ENCODE assay signal across 16 cellular contexts in the genomic region with DNA sequence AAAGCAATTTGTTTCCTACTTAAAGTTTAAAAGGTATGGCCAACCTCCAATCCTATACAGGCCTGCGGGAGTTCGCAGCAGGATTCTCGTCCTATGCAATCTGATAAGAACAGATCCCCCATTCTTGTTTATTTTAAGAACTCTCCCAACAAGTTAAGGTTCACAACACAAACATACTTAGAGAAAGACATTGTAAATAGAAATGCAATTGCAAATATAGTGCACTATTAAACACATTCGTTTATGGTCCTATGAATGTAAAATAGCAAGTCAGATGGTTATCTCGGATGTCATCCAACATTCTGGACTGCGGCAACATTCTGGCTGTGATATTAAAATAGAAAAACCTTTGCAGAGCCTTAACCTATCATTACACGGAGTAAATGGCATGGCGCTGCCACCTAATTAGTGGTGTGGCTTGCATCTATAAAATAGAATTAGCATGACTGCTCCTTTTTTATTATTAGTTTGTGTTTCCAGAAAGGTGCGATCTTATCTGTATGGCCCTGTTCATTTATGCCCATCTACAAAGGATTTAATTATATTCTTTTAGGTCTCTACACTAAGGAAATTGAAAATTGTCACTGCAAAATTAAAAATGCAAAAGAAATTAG. TPM values are rescaled to one million over a fixed set of nuclear protein-coding genes. Genes with fewer than 3 reads are reported as not detected.
DNase-seq lines count a peak whose midpoint lies in the region; ATAC-seq and TF ChIP-seq lines count a peak whose summit lies in the region.
"Had no signal": no experiment of that assay in that cellular context is flagged by ENCODE, and none has a peak within 500 bp of the region (broad histone marks: within the 10 kb centered on the region; RNA-seq: fewer than 3 reads in every experiment).

No MANE protein-coding gene starts in this region.

- peaks cover 6% of the 10 kb centered on the region for H3K4me1 Mint-ChIP-seq in nephron progenitor cell

- no peak for TF ChIP-seq CTCF in LNCaP clone FGC (IDR thresholded peaks at IDR 0.05; ENCODE audit: control insufficient read depth, extremely low read depth, insufficient read depth)
- no peak for TF ChIP-seq CTCF in nephron progenitor cell (IDR thresholded peaks at IDR 0.05)
- no peak for TF ChIP-seq CTCF in BE2C (IDR thresholded peaks at IDR 0.05; ENCODE audit: low read depth, low read length)

- H3K9me3 ChIP-seq in BE2C, result no peaks in the 10 kb centered on the region
- H3K9me3 ChIP-seq: BLaER1 treated with 17β-estradiol and CSF1 and Interleukin-3, amounts not matched to agents 10 nM and 100 nM; Caco-2 had no signal

- H3K4me3 ChIP-seq in LNCaP clone FGC (ENCODE audit: low read depth, low read length) (no peak overlapping the region), BE2C (ENCODE audit: low read depth, low read length) (no peak overlapping the region)
- H3K4me3 ChIP-seq: BLaER1 treated with 17β-estradiol and CSF1 and Interleukin-3, amounts not matched to agents 10 nM and 100 nM; GM23248 had no signal

- H3K27me3 Mint-ChIP-seq in nephron progenitor cell (ENCODE audit: low read depth, poor library complexity), result peaks cover 12% of the 10 kb centered on the region

- no peak overlapping the region for H3K4me3 Mint-ChIP-seq in nephron progenitor cell
- H3K4me3 Mint-ChIP-seq: CD8-positive, alpha-beta T cell had no signal

- no peaks in the 10 kb centered on the region for H3K36me3 ChIP-seq in BE2C
- H3K36me3 ChIP-seq: BLaER1 treated with 17β-estradiol and CSF1 and Interleukin-3, amounts not matched to agents 10 nM and 100 nM had no signal

- H3K4me1 ChIP-seq in BE2C, result no peaks in the 10 kb centered on the region
- H3K4me1 ChIP-seq: BLaER1 treated with 17β-estradiol and CSF1 and Interleukin-3, amounts not matched to agents 10 nM and 100 nM; Caco-2 had no signal

- H3K27me3 ChIP-seq in BE2C, result peaks cover 16% of the 10 kb centered on the region
- H3K27me3 ChIP-seq: BLaER1 treated with 17β-estradiol and CSF1 and Interleukin-3, amounts not matched to agents 10 nM and 100 nM had no signal

- DNase-seq in NCI-H1105 treated with DMSO at 0.1 percent for 48 hours (lab: John Stamatoyannopoulos, UW) (peak; percentile 20), NCI-H1105 (lab: John Stamatoyannopoulos, UW) (no peak), LNCaP clone FGC (ENCODE audit: low read depth) (peak; percentile 97), NCI-H69 (lab: John Stamatoyannopoulos, UW) (peak; percentile 85), nephron progenitor cell (no peak), BE2C (no peak), NCI-H187 (lab: John Stamatoyannopoulos, UW) (no peak)
- DNase-seq: AML-193; Caco-2; CD8-positive, alpha-beta T cell; DND-41; GF-D8; GM23248 had no signal

- peaks cover 16% of the 10 kb centered on the region for H3K36me3 Mint-ChIP-seq in nephron progenitor cell (ENCODE audit: low read depth)
- H3K36me3 Mint-ChIP-seq: CD8-positive, alpha-beta T cell had no signal

- H3K27ac Mint-ChIP-seq in nephron progenitor cell, result peak overlapping the region; percentile 32
- H3K27ac Mint-ChIP-seq: CD8-positive, alpha-beta T cell had no signal

- ATAC-seq in GM18502 (IDR thresholded peaks at IDR 0.05; ENCODE audit: poor library complexity, unreplicated experiment), result no peak
- ATAC-seq: CD8-positive, alpha-beta T cell; HCT116 had no signal

- H3K9me3 Mint-ChIP-seq in nephron progenitor cell, result no peaks in the 10 kb centered on the region
- H3K9me3 Mint-ChIP-seq: CD8-positive, alpha-beta T cell had no signal

RNA-seq across cellular contexts. Expression of a gene that starts 37.0 kb away (rescaled TPM):
- not detected for polyA plus RNA-seq in BE2C (2012; ENCODE audit: insufficient read depth, insufficient read length, low read depth)

Comparison
In these comparisons a context has a peak if more than half of its experiments do, and no peak if none do; other contexts are left out.
1. DNase-seq: peak in NCI-H1105 treated with DMSO at 0.1 percent for 48 hours (single experiment), LNCaP clone FGC (single experiment) and NCI-H69 (single experiment); none in NCI-H1105 (single experiment), nephron progenitor cell (single experiment), BE2C (single experiment) and NCI-H187 (0 of 2).